1 cellular context compared by ENCODE assay signal in genomic region chr6:39422273-39422672, GRCh38.
TF ChIP-seq lines count a peak whose summit lies in the region.

No MANE protein-coding gene starts in this region.

TF ChIP-seq in GM23338, 12 proteins besides CTCF, POLR2A, EP300 and RAD21 (continued from another document):
- TF ChIP-seq ZNF462 (CRISPR knock-in tag; IDR thresholded peaks at IDR 0.05), result no peak
- no peak for TF ChIP-seq EZH2phosphoT487 (IDR thresholded peaks at IDR 0.05; ENCODE audit: unreplicated experiment)
- no peak for TF ChIP-seq CREB1 (CRISPR knock-in tag; IDR thresholded peaks at IDR 0.05; ENCODE audit: low read depth)
